ENCODE assay signal across 9 cellular contexts in genomic region chr12:122646568-122647220, GRCh38. TPM values are rescaled to one million over a fixed set of nuclear protein-coding genes. Genes with fewer than 3 reads are reported as not detected.
DNase-seq lines count a peak whose midpoint lies in the region; ATAC-seq and TF ChIP-seq lines count a peak whose summit lies in the region.
"Had no signal": no experiment of that assay in that cellular context is flagged by ENCODE, and none has a peak within 500 bp of the region (broad histone marks: within the 10 kb centered on the region; RNA-seq: fewer than 3 reads in every experiment).

No MANE protein-coding gene starts in this region.

- no peaks in the 10 kb centered on the region for H3K36me3 ChIP-seq in left lung

- intact Hi-C loops in activated CD4-positive, alpha-beta memory T cell treated with anti-CD3 and anti-CD28 coated beads for 36 hours (cut with micrococcal nuclease): loop anchor here (1.0 to 2.0 kb wide), 3 partner anchors 74 to 146 kb away; partner anchors contain the start of genes DENR and ZCCHC8
- intact Hi-C loops in left lung (cut with DNase I): no loop called here

- H3K36me3 Mint-ChIP-seq in IgD-negative memory B cell: no peaks in the 10 kb centered on the region
- H3K36me3 Mint-ChIP-seq in activated CD4-positive, alpha-beta memory T cell treated with anti-CD3 and anti-CD28 coated beads for 36 hours: no peaks in the 10 kb centered on the region
- no peaks in the 10 kb centered on the region for H3K36me3 Mint-ChIP-seq in progenitor cell of endocrine pancreas (ENCODE audit: insufficient read depth)

- no peaks in the 10 kb centered on the region for H3K9me3 ChIP-seq in left lung

- CTCF ChIA-PET in activated CD4-positive, alpha-beta memory T cell treated with anti-CD3 and anti-CD28 coated beads for 36 hours (lab: Charles Lee): interaction anchor here (0.6 to 1.3 kb wide), 3 partner anchors 9 to 1263 kb away, joined by 3 to 4 read pairs (median 3); partner anchors contain the start of gene HCAR1

- POLR2A ChIA-PET in activated CD4-positive, alpha-beta memory T cell treated with anti-CD3 and anti-CD28 coated beads for 36 hours (lab: Charles Lee): interaction anchor here (0.7 to 0.8 kb wide), 2 partner anchors 26 to 146 kb away, joined by 3 to 4 read pairs; partner anchors contain the start of gene ZCCHC8

- H3K27ac ChIP-seq in left lung: peak overlapping the region in 1 of 2 donors; percentile 69

- no peaks in the 10 kb centered on the region for H3K27me3 ChIP-seq in left lung

- H3K4me1 Mint-ChIP-seq in IgD-negative memory B cell (peaks cover 9 to 12% (median 9%) of the 10 kb centered on the region in 3 donors), progenitor cell of endocrine pancreas (ENCODE audit: low read depth) (no peaks in the 10 kb centered on the region)
- peaks cover 14% of the 10 kb centered on the region for H3K4me1 Mint-ChIP-seq in activated CD4-positive, alpha-beta memory T cell treated with anti-CD3 and anti-CD28 coated beads for 36 hours (ENCODE audit: low read depth)

- peak; percentile 69 for ATAC-seq in GM21515 (IDR thresholded peaks at IDR 0.05; ENCODE audit: unreplicated experiment)
- peak; percentile 62 for ATAC-seq in left lung

- H3K27me3 Mint-ChIP-seq in IgD-negative memory B cell (no peaks in the 10 kb centered on the region), progenitor cell of endocrine pancreas (no peaks in the 10 kb centered on the region)
- H3K27me3 Mint-ChIP-seq in activated CD4-positive, alpha-beta memory T cell treated with anti-CD3 and anti-CD28 coated beads for 36 hours: no peaks in the 10 kb centered on the region

- peak overlapping the region; percentile 45 to 94 (median 79) for H3K4me3 Mint-ChIP-seq in IgD-negative memory B cell
- H3K4me3 Mint-ChIP-seq in activated CD4-positive, alpha-beta memory T cell treated with anti-CD3 and anti-CD28 coated beads for 36 hours: peak overlapping the region; percentile 47
- no peak overlapping the region for H3K4me3 Mint-ChIP-seq in progenitor cell of endocrine pancreas (ENCODE audit: low read depth)

- H3K27ac Mint-ChIP-seq in IgD-negative memory B cell: peak overlapping the region; percentile 20 to 58 (median 48)
- peak overlapping the region; percentile 14 for H3K27ac Mint-ChIP-seq in activated CD4-positive, alpha-beta memory T cell treated with anti-CD3 and anti-CD28 coated beads for 36 hours
- H3K27ac Mint-ChIP-seq in progenitor cell of endocrine pancreas: no peak overlapping the region

- no peaks in the 10 kb centered on the region for H3K9me3 Mint-ChIP-seq in IgD-negative memory B cell
- no peaks in the 10 kb centered on the region for H3K9me3 Mint-ChIP-seq in activated CD4-positive, alpha-beta memory T cell treated with anti-CD3 and anti-CD28 coated beads for 36 hours
- no peaks in the 10 kb centered on the region for H3K9me3 Mint-ChIP-seq in progenitor cell of endocrine pancreas (ENCODE audit: low read depth)

- peak overlapping the region in 1 of 2 donors; percentile 17 for H3K4me3 ChIP-seq in left lung

- TF ChIP-seq CTCF in left lung (IDR thresholded peaks at IDR 0.05): no peak
- no peak for TF ChIP-seq CTCF in progenitor cell of endocrine pancreas (IDR thresholded peaks at IDR 0.05; ENCODE audit: unreplicated experiment)

- H3K4me1 ChIP-seq in left lung: peaks cover 0 to 14% of the 10 kb centered on the region in 2 donors

- DNase-seq in EH (ENCODE audit: low read depth): peak; percentile 77
- peak; percentile 80 for DNase-seq in activated CD4-positive, alpha-beta memory T cell treated with anti-CD3 and anti-CD28 coated beads for 36 hours
- DNase-seq in left lung: no peak
- DNase-seq in D341Med (ENCODE audit: low spot score): no peak
- no peak for DNase-seq in NCI-H526 treated with DMSO at 0.1 percent for 48 hours (lab: John Stamatoyannopoulos, UW)
- DNase-seq in progenitor cell of endocrine pancreas (ENCODE audit: low spot score, unreplicated experiment): no peak

RNA-seq across cellular contexts. Expression of gene HCAR2, which starts 56.5 kb away (rescaled TPM):
- not detected for polyA plus RNA-seq in IgD-negative memory B cell
- not detected for total RNA-seq in activated CD4-positive, alpha-beta memory T cell treated with anti-CD3 and anti-CD28 coated beads for 36 hours
- total RNA-seq in left lung: 1 to 10 TPM; 3.3 to 5.1 TPM
- total RNA-seq in progenitor cell of endocrine pancreas: 0.67 and 1.5 TPM in 2 replicates
- total RNA-seq: kidney epithelial cell had no signal

Comparison
In these comparisons a context has a peak if more than half of its experiments do, and no peak if none do; other contexts are left out.
1. DNase-seq: peak in EH (single experiment) and activated CD4-positive, alpha-beta memory T cell treated with anti-CD3 and anti-CD28 coated beads for 36 hours (single experiment); none in left lung (0 of 2), D341Med (single experiment), NCI-H526 treated with DMSO at 0.1 percent for 48 hours (single experiment) and progenitor cell of endocrine pancreas (single experiment).